Comparison of ENCODE assay signal across 22 cellular contexts in genomic region chr2:227052879-227053278, GRCh38.
DNase-seq lines count a peak whose midpoint lies in the region; ATAC-seq lines count a peak whose summit lies in the region.
"Had no signal": no experiment of that assay in that cellular context is flagged by ENCODE, and none has a peak within 500 bp of the region (broad histone marks: within the 10 kb centered on the region; RNA-seq: fewer than 3 reads in every experiment).

No MANE protein-coding gene starts in this region.

- DNase-seq in DMS 273 (lab: John Stamatoyannopoulos, UW; ENCODE audit: unreplicated experiment), result peak; percentile 38
- no peak for DNase-seq in DMS 273 treated with DMSO at 0.1 percent for 48 hours (lab: John Stamatoyannopoulos, UW)
- DNase-seq in NCI-H187 (lab: John Stamatoyannopoulos, UW), result peak; percentile 7 to 51
- DNase-seq in NCI-H748 (lab: John Stamatoyannopoulos, UW; ENCODE audit: unreplicated experiment), result peak; percentile 98
- DNase-seq in renal cortical epithelial cell (ENCODE audit: low read depth), result peak; percentile 33
- no peak for DNase-seq in left cardiac atrium
- no peak for DNase-seq in SKM-1 treated with dmso at 0.1 percent for 144 hours (lab: John Stamatoyannopoulos, UW; ENCODE audit: unreplicated experiment)
- no peak for DNase-seq in activated CD4-positive, alpha-beta T cell treated with anti-CD3 and anti-CD28 coated beads, Interleukin-2, amount 10 ng/mL, durations not matched to agents 24 days and 14 days
- DNase-seq: activated CD4-positive, CD25-positive, alpha-beta regulatory T cell; activated T-cell treated with anti-CD3 and anti-CD28 coated beads, Interleukin-2, amount 50 U/mL, for 48 hours; effector memory CD8-positive, alpha-beta T cell; esophagus squamous epithelium; GF-D8; NCI-H446 treated with DMSO at 0.1 percent for 48 hours; SIG-M5; spleen; T-helper 2 cell had no signal

- no peaks in the 10 kb centered on the region for H3K36me3 Mint-ChIP-seq in activated CD4-positive, alpha-beta T cell treated with anti-CD3 and anti-CD28 coated beads, Interleukin-2, amount 10 ng/mL, durations not matched to agents 24 days and 14 days (ENCODE audit: low read depth)
- H3K36me3 Mint-ChIP-seq: activated naive CD8-positive, alpha-beta T cell; mesothelial cell of epicardium had no signal

- no peaks in the 10 kb centered on the region for H3K9me3 Mint-ChIP-seq in activated CD4-positive, alpha-beta T cell treated with anti-CD3 and anti-CD28 coated beads, Interleukin-2, amount 10 ng/mL, durations not matched to agents 24 days and 14 days
- H3K9me3 Mint-ChIP-seq: effector memory CD8-positive, alpha-beta T cell had no signal

- intact Hi-C loops in left cardiac atrium (cut with DNase I), result no loop called here
- intact Hi-C loops in activated CD4-positive, alpha-beta T cell treated with anti-CD3 and anti-CD28 coated beads, Interleukin-2, amount 10 ng/mL, durations not matched to agents 24 days and 14 days (cut with micrococcal nuclease), result no loop called here

- no peak overlapping the region for H3K4me3 Mint-ChIP-seq in activated CD4-positive, alpha-beta T cell treated with anti-CD3 and anti-CD28 coated beads, Interleukin-2, amount 10 ng/mL, durations not matched to agents 24 days and 14 days
- H3K4me3 Mint-ChIP-seq: activated naive CD8-positive, alpha-beta T cell; B cell; effector memory CD8-positive, alpha-beta T cell; mesothelial cell of epicardium had no signal

- no peak for ATAC-seq in left cardiac atrium
- ATAC-seq: effector memory CD8-positive, alpha-beta T cell; left lobe of liver had no signal

- no peak overlapping the region for H3K27ac Mint-ChIP-seq in activated CD4-positive, alpha-beta T cell treated with anti-CD3 and anti-CD28 coated beads, Interleukin-2, amount 10 ng/mL, durations not matched to agents 24 days and 14 days
- H3K27ac Mint-ChIP-seq: activated naive CD8-positive, alpha-beta T cell; B cell; effector memory CD8-positive, alpha-beta T cell; mesothelial cell of epicardium; progenitor cell of endocrine pancreas had no signal

- no peaks in the 10 kb centered on the region for H3K4me1 Mint-ChIP-seq in activated CD4-positive, alpha-beta T cell treated with anti-CD3 and anti-CD28 coated beads, Interleukin-2, amount 10 ng/mL, durations not matched to agents 24 days and 14 days
- H3K4me1 Mint-ChIP-seq: B cell had no signal

- peaks cover 1% of the 10 kb centered on the region for H3K27me3 Mint-ChIP-seq in activated CD4-positive, alpha-beta T cell treated with anti-CD3 and anti-CD28 coated beads, Interleukin-2, amount 10 ng/mL, durations not matched to agents 24 days and 14 days
- H3K27me3 Mint-ChIP-seq: activated naive CD8-positive, alpha-beta T cell; B cell; progenitor cell of endocrine pancreas had no signal

Comparison
In these comparisons a context has a peak if more than half of its experiments do, and no peak if none do; other contexts are left out.
1. DNase-seq: peak in DMS 273 (single experiment), NCI-H187 (2 of 2), NCI-H748 (single experiment) and renal cortical epithelial cell (single experiment); none in DMS 273 treated with DMSO at 0.1 percent for 48 hours (single experiment), left cardiac atrium (single experiment), SKM-1 treated with dmso at 0.1 percent for 144 hours (single experiment) and activated CD4-positive, alpha-beta T cell treated with anti-CD3 and anti-CD28 coated beads, Interleukin-2, amount 10 ng/mL, durations not matched to agents 24 days and 14 days (single experiment).